Comparison of ENCODE assay signal across 8 cellular contexts in genomic region chr10:73773152-73773879, GRCh38. TPM values are rescaled to one million over a fixed set of nuclear protein-coding genes. Genes with fewer than 3 reads are reported as not detected.
A peak's percentile ranks its signal among the peaks of the same experiment; 100 is the strongest.
DNase-seq lines count a peak whose midpoint lies in the region; ATAC-seq and TF ChIP-seq lines count a peak whose summit lies in the region.

No MANE protein-coding gene starts in this region.

- DNase-seq in Calu3: no peak
- DNase-seq in activated naive CD4-positive, alpha-beta T cell treated with anti-CD3 and anti-CD28 coated beads for 36 hours: peak; percentile 25
- DNase-seq in stimulated activated CD4-positive, alpha-beta T cell treated with anti-CD3 and anti-CD28 coated beads, Interleukin-4, amount 100 ng/mL, for 1 hour: peak; percentile 30
- DNase-seq in foreskin melanocyte: no peak
- DNase-seq in NCI-H187 treated with DMSO at 0.1 percent for 48 hours (lab: John Stamatoyannopoulos, UW): no peak

- H3K4me1 Mint-ChIP-seq in Calu3 (ENCODE audit: low read depth, unreplicated experiment): peaks cover 24% of the 10 kb centered on the region
- peaks cover 39% of the 10 kb centered on the region for H3K4me1 Mint-ChIP-seq in activated naive CD4-positive, alpha-beta T cell treated with anti-CD3 and anti-CD28 coated beads for 36 hours (ENCODE audit: low read depth)

- peak overlapping the region; percentile 76 for H3K4me3 ChIP-seq in iPS-11a (ENCODE audit: low read depth, low read length)

- H3K36me3 Mint-ChIP-seq in Calu3 (ENCODE audit: insufficient read depth, unreplicated experiment): peaks cover 61% of the 10 kb centered on the region
- peaks cover 48% of the 10 kb centered on the region for H3K36me3 Mint-ChIP-seq in activated naive CD4-positive, alpha-beta T cell treated with anti-CD3 and anti-CD28 coated beads for 36 hours (ENCODE audit: low read depth)

- peak overlapping the region; percentile 93 for H3K4me3 Mint-ChIP-seq in Calu3 (ENCODE audit: low read depth, unreplicated experiment)
- H3K4me3 Mint-ChIP-seq in activated naive CD4-positive, alpha-beta T cell treated with anti-CD3 and anti-CD28 coated beads for 36 hours: peak overlapping the region; percentile 93

- H3K27me3 Mint-ChIP-seq in Calu3 (ENCODE audit: unreplicated experiment): no peaks in the 10 kb centered on the region
- no peaks in the 10 kb centered on the region for H3K27me3 Mint-ChIP-seq in activated naive CD4-positive, alpha-beta T cell treated with anti-CD3 and anti-CD28 coated beads for 36 hours (ENCODE audit: low read depth)

- H3K9me3 Mint-ChIP-seq in Calu3 (ENCODE audit: low read depth, unreplicated experiment): no peaks in the 10 kb centered on the region
- H3K9me3 Mint-ChIP-seq in activated naive CD4-positive, alpha-beta T cell treated with anti-CD3 and anti-CD28 coated beads for 36 hours: no peaks in the 10 kb centered on the region

- TF ChIP-seq CTCF in Calu3 (IDR thresholded peaks at IDR 0.05; ENCODE audit: unreplicated experiment): no peak

- intact Hi-C loops in Calu3 (cut with micrococcal nuclease; ENCODE audit: unreplicated experiment): loop anchor here (10.0 kb wide), 1 partner anchor 101 kb away; the partner anchor contains the start of gene CAMK2G
- intact Hi-C loops in activated naive CD4-positive, alpha-beta T cell treated with anti-CD3 and anti-CD28 coated beads for 36 hours (cut with micrococcal nuclease): loop anchor here (2.0 to 5.0 kb wide), 4 partner anchors 29 to 276 kb away; partner anchors contain the start of genes PPP3CB and SEC24C

- CTCF ChIA-PET in Calu3 (lab: Charles Lee): interaction anchor here (0.5 to 3.1 kb wide), 5 partner anchors 8 to 43 kb away, joined by 4 to 14 read pairs (median 4); partner anchors contain the start of gene CHCHD1
- CTCF ChIA-PET in activated naive CD4-positive, alpha-beta T cell treated with anti-CD3 and anti-CD28 coated beads for 36 hours (lab: Charles Lee): interaction anchor here (0.6 to 3.4 kb wide), 6 partner anchors 8 to 167 kb away, joined by 3 to 9 read pairs (median 6); partner anchors contain the start of gene CHCHD1

- peak; percentile 2 for ATAC-seq in HG02852 (IDR thresholded peaks at IDR 0.05; ENCODE audit: unreplicated experiment)
- no peak for ATAC-seq in GM21423 (IDR thresholded peaks at IDR 0.05; ENCODE audit: unreplicated experiment)

- H3K27ac Mint-ChIP-seq in Calu3 (ENCODE audit: unreplicated experiment): peak overlapping the region; percentile 35
- peak overlapping the region; percentile 93 for H3K27ac Mint-ChIP-seq in activated naive CD4-positive, alpha-beta T cell treated with anti-CD3 and anti-CD28 coated beads for 36 hours

- BruUV-seq in Calu3 (replicated peaks; lab: Mats Ljungman, UMichigan): TSS peak; percentile 39

RNA-seq across cellular contexts. Expression of gene CHCHD1, which starts 8.5 kb away (rescaled TPM):
- total RNA-seq in Calu3 (2022): 39.2 and 44.1 TPM in 2 replicates
- 10 to 100 TPM; 27.4 to 28.8 TPM for total RNA-seq in activated naive CD4-positive, alpha-beta T cell treated with anti-CD3 and anti-CD28 coated beads for 36 hours

RNA-seq across cellular contexts. Expression of gene ZSWIM8, which starts 12.1 kb away (rescaled TPM):
- 59.9 and 69.9 TPM in 2 replicates for total RNA-seq in Calu3 (2022)
- total RNA-seq in activated naive CD4-positive, alpha-beta T cell treated with anti-CD3 and anti-CD28 coated beads for 36 hours: 10 to 100 TPM; 25.8 to 26.7 TPM

RNA-seq across cellular contexts. Expression of gene SEC24C, which starts 29.1 kb away (rescaled TPM):
- total RNA-seq in Calu3 (2022): 91.7 and 98.4 TPM in 2 replicates
- 10 to 100 TPM; 67.0 to 68.1 TPM for total RNA-seq in activated naive CD4-positive, alpha-beta T cell treated with anti-CD3 and anti-CD28 coated beads for 36 hours

RNA-seq across cellular contexts. Expression of gene NDST2, which starts 38.1 kb away (rescaled TPM):
- total RNA-seq in Calu3 (2022): 24.8 and 26.7 TPM in 2 replicates
- 100 to 1,000 TPM; 102 to 127 TPM for total RNA-seq in activated naive CD4-positive, alpha-beta T cell treated with anti-CD3 and anti-CD28 coated beads for 36 hours

Comparison
In these comparisons a context has a peak if more than half of its experiments do, and no peak if none do; other contexts are left out.
1. DNase-seq: peak in activated naive CD4-positive, alpha-beta T cell treated with anti-CD3 and anti-CD28 coated beads for 36 hours (single experiment) and stimulated activated CD4-positive, alpha-beta T cell treated with anti-CD3 and anti-CD28 coated beads, Interleukin-4, amount 100 ng/mL, for 1 hour (single experiment); none in Calu3 (single experiment), foreskin melanocyte (single experiment) and NCI-H187 treated with DMSO at 0.1 percent for 48 hours (single experiment).